Comparison of ENCODE assay signal across 19 cellular contexts in the genomic region with DNA sequence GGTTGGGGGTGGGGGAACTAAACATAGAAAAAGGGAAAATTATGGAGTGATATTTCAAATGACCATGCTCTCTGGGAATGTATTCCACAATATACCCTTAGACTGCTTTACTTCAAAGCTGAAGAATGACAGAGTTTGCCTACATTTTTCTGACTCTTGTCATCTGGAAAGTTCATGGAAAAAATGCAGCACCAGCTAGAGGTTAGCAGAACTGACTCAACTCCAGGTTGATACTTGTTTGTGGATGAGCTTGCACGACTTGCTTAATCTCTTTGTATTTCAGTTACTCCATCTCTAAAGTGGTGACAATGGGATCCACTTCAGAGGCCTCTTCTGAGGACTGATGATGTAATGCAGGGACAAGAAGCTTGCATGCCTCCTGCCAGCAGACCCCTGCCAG.
DNase-seq lines count a peak whose midpoint lies in the region; ATAC-seq and TF ChIP-seq lines count a peak whose summit lies in the region.
"Had no signal": no experiment of that assay in that cellular context is flagged by ENCODE, and none has a peak within 500 bp of the region (broad histone marks: within the 10 kb centered on the region; RNA-seq: fewer than 3 reads in every experiment).

No MANE protein-coding gene starts in this region.

- POLR2A ChIA-PET in HEK293T (lab: Yijun Ruan, JAX): no interaction called here
- POLR2A ChIA-PET in A673 (lab: Charles Lee; ENCODE audit: low non-redundant PET): no interaction called here

- no TSS peak for BruUV-seq in A673 (replicated peaks; lab: Mats Ljungman, UMichigan)

- intact Hi-C loops in lower leg skin (cut with DNase I; ENCODE audit: low total_unique reads): no loop called here
- intact Hi-C loops in A673 (cut with micrococcal nuclease; ENCODE audit: unreplicated experiment): no loop called here

- DNase-seq in DMS53 (lab: John Stamatoyannopoulos, UW) (peak; percentile 72), HS-5 (ENCODE audit: low read depth) (peak; percentile 66), adipocyte (ENCODE audit: low read depth) (peak; percentile 44), foreskin keratinocyte (peak; percentile 94 to 96), HEK293T (ENCODE audit: extremely low spot score) (no peak), lower leg skin (ENCODE audit: low spot score in 2 of 2) (no peak), A673 (ENCODE audit: low spot score) (no peak)
- DNase-seq: activated naive CD4-positive, alpha-beta T cell treated with anti-CD3 and anti-CD28 coated beads for 36 hours; body of pancreas; DMS 273 treated with DMSO at 0.1 percent for 48 hours; erythroblast; heart left ventricle; natural killer cell; NCI-H524 treated with DMSO at 0.1 percent for 48 hours; SIG-M5 had no signal

- ATAC-seq in foreskin keratinocyte: peak; percentile 98
- ATAC-seq in HG02852 (IDR thresholded peaks at IDR 0.05; ENCODE audit: unreplicated experiment): no peak
- ATAC-seq: activated CD4-positive, CD25-positive, alpha-beta regulatory T cell treated with anti-CD3 and anti-CD28 coated beads, Interleukin-2, amount 50 U/mL, for 24 hours; body of pancreas; HCT116; heart left ventricle; natural killer cell had no signal

- CTCF ChIA-PET in HEK293T (lab: Yijun Ruan, JAX): interaction anchor here (0.6 kb wide), 1 partner anchor 69 kb away, joined by 3 read pairs; no protein-coding TSS in a partner anchor
- CTCF ChIA-PET in A673 (lab: Charles Lee): no interaction called here

- TF ChIP-seq POLR2A in lower leg skin (IDR thresholded peaks at IDR 0.05): no peak

- no peaks in the 10 kb centered on the region for H3K9me3 ChIP-seq in adipocyte (ENCODE audit: control insufficient read depth, low read length)
- no peaks in the 10 kb centered on the region for H3K9me3 ChIP-seq in A673 (ENCODE audit: low read depth, low read length, poor library complexity, severe bottlenecking)
- H3K9me3 ChIP-seq: body of pancreas, heart left ventricle had no signal

- no peak for TF ChIP-seq CTCF in foreskin keratinocyte (conservative IDR thresholded peaks at IDR 0.05)
- TF ChIP-seq CTCF in lower leg skin (IDR thresholded peaks at IDR 0.05): no peak
- no peak for TF ChIP-seq CTCF in A673 (conservative IDR thresholded peaks at IDR 0.05; ENCODE audit: low read depth, low read length)

- H3K27me3 ChIP-seq in adipocyte (replicated peaks; ENCODE audit: control insufficient read depth, insufficient read depth, low read length): no peaks in the 10 kb centered on the region
- H3K27me3 ChIP-seq in foreskin keratinocyte: no peaks in the 10 kb centered on the region
- no peaks in the 10 kb centered on the region for H3K27me3 ChIP-seq in A673 (replicated peaks; ENCODE audit: insufficient read depth, low read depth, low read length, poor library complexity)
- H3K27me3 ChIP-seq: body of pancreas, heart left ventricle had no signal

- peaks cover 9% of the 10 kb centered on the region for H3K4me1 ChIP-seq in adipocyte (ENCODE audit: control insufficient read depth, insufficient read depth, low read length)
- H3K4me1 ChIP-seq in foreskin keratinocyte: peaks cover 11% of the 10 kb centered on the region
- H3K4me1 ChIP-seq in A673 (ENCODE audit: insufficient read depth, low read length, poor library complexity, severe bottlenecking): no peaks in the 10 kb centered on the region
- H3K4me1 ChIP-seq: body of pancreas, heart left ventricle had no signal

- 35 to 45% methylated on average over 1 of the region's 1 CpG for WGBS in lower leg skin, 2 donors

- no peak overlapping the region for H3K9ac ChIP-seq in adipocyte (ENCODE audit: low read length)

- no peak overlapping the region for H3K27ac ChIP-seq in foreskin keratinocyte
- H3K27ac ChIP-seq in A673 (ENCODE audit: low read depth, low read length, poor library complexity, severe bottlenecking): no peak overlapping the region
- H3K27ac ChIP-seq: body of pancreas, C4-2B, heart left ventricle had no signal

- no peaks in the 10 kb centered on the region for H3K36me3 ChIP-seq in adipocyte (ENCODE audit: control insufficient read depth, insufficient read depth, low read length, severe bottlenecking)
- no peaks in the 10 kb centered on the region for H3K36me3 ChIP-seq in A673 (ENCODE audit: insufficient read depth, low read length, poor library complexity, severe bottlenecking)
- H3K36me3 ChIP-seq: heart left ventricle had no signal

- H3K4me3 ChIP-seq in adipocyte (ENCODE audit: low read length) (no peak overlapping the region), lower leg skin (ENCODE audit: low read depth, poor library complexity, severe bottlenecking) (no peak overlapping the region), A673 (ENCODE audit: low read depth, low read length, poor library complexity, severe bottlenecking) (no peak overlapping the region)
- H3K4me3 ChIP-seq: body of pancreas, heart left ventricle had no signal

TF ChIP-seq in HEK293T, 16 proteins besides CTCF, POLR2A, EP300 and RAD21:
- TF ChIP-seq FOXM1 (IDR thresholded peaks at IDR 0.05; ENCODE audit: borderline replicate concordance): no peak

Comparison
In these comparisons a context has a peak if more than half of its experiments do, and no peak if none do; other contexts are left out.
1. DNase-seq: peak in DMS53 (single experiment), HS-5 (single experiment), adipocyte (single experiment) and foreskin keratinocyte (2 of 2); none in HEK293T (single experiment), lower leg skin (0 of 2) and A673 (single experiment).